Comparison of ENCODE assay signal across 9 cellular contexts in genomic region chrX:16138108-16138427, GRCh38. TPM values are rescaled to one million over a fixed set of nuclear protein-coding genes. Genes with fewer than 3 reads are reported as not detected.
A peak's percentile ranks its signal among the peaks of the same experiment; 100 is the strongest.
DNase-seq lines count a peak whose midpoint lies in the region; ATAC-seq, FAIRE-seq and TF ChIP-seq lines count a peak whose summit lies in the region.
"Had no signal": no experiment of that assay in that cellular context is flagged by ENCODE, and none has a peak within 500 bp of the region (broad histone marks: within the 10 kb centered on the region; RNA-seq: fewer than 3 reads in every experiment).

No MANE protein-coding gene starts in this region.

- 0% methylated on average over 1 of the region's 1 CpG for WGBS in K562 (ENCODE audit: insufficient coverage, low coverage, missing lambda C conversion rate)

- intact Hi-C loops in K562 (cut with micrococcal nuclease): loop anchor here (5.0 kb wide), 1 partner anchor 376 kb away; no protein-coding TSS in a partner anchor
- intact Hi-C loops in posterior vena cava (cut with DNase I): no loop called here

- H3K27ac ChIP-seq in K562 (ENCODE audit: extremely low read depth, low read depth, low read length): no peak overlapping the region

- TF ChIP-seq EP300 in K562 (IDR thresholded peaks at IDR 0.05; ENCODE audit: low read length): no peak

- no peaks in the 10 kb centered on the region for H3K27me3 ChIP-seq in K562 (ENCODE audit: control insufficient read depth in 2 of 2, insufficient read depth in 2 of 2, low read length in 2 of 2)

- POLR2A ChIA-PET in K562 (lab: Yijun Ruan, JAX): interaction anchor here (0.6 kb wide), 1 partner anchor 18 kb away, joined by 3 read pairs; no protein-coding TSS in a partner anchor

- in situ Hi-C loops in K562 (cut with MboI): no loop called here

- no peaks in the 10 kb centered on the region for H3K79me2 ChIP-seq in K562 (ENCODE audit: control insufficient read depth, insufficient read depth, low read length)

- BruUV-seq in K562 (replicated peaks; lab: Mats Ljungman, UMichigan): no TSS peak

- H4K20me1 ChIP-seq in K562 (replicated peaks; ENCODE audit: control insufficient read depth, insufficient read depth, low read length): no peaks in the 10 kb centered on the region

- H3K36me3 ChIP-seq in K562 (ENCODE audit: control insufficient read depth, insufficient read depth, low read length): no peaks in the 10 kb centered on the region

- no peak overlapping the region for H3K4me3 ChIP-seq in AG09309 (ENCODE audit: control insufficient read depth, low read depth, low read length)
- H3K4me3 ChIP-seq in K562: no peak overlapping the region

- no peak overlapping the region for H2AFZ ChIP-seq in K562 (ENCODE audit: low read depth, low read length)

- no peak for TF ChIP-seq POLR2A in K562 (conservative IDR thresholded peaks at IDR 0.05)

- ATAC-seq in GM18861 (IDR thresholded peaks at IDR 0.05; ENCODE audit: unreplicated experiment) (peak; percentile 29), HG02943 (IDR thresholded peaks at IDR 0.05; ENCODE audit: low read depth, unreplicated experiment) (peak; percentile 24), K562 (peak; percentile 58; the same call in 2 of the 3 replicates)

- peak; percentile 11 for FAIRE-seq in K562 (lab: Jason Lieb, UNC)

- CTCF ChIA-PET in K562 (lab: Yijun Ruan, JAX; ENCODE audit: low intra/inter-chr PET ratio): no interaction called here

- peak; percentile 36 to 59; a peak in 3 of 4 replicates for TF ChIP-seq RAD21 in K562 (CRISPR knock-in tag; conservative IDR thresholded peaks at IDR 0.05 in 1 of 2, IDR thresholded peaks at IDR 0.05 in 1 of 2)

- DNase-seq in AG09309 (ENCODE audit: low read depth) (no peak), K562 (ENCODE audit: extremely low read depth in 1 of 4, low spot score in 3 of 4) (peak in 2 of 4 experiments; percentile 8 to 20), NCI-H1436 treated with DMSO at 0.1 percent for 48 hours (lab: John Stamatoyannopoulos, UW) (no peak), globus pallidus (ENCODE audit: low spot score) (no peak), retina (no peak), posterior vena cava (ENCODE audit: low spot score) (no peak)
- DNase-seq: DND-41 had no signal

- H3K4me1 ChIP-seq in K562 (replicated peaks in 1 of 2; ENCODE audit: control insufficient read depth in 2 of 2, insufficient read depth in 2 of 2, low read length in 2 of 2): no peaks in the 10 kb centered on the region

- H3K9me3 ChIP-seq in K562 (replicated peaks; ENCODE audit: control insufficient read depth, insufficient read depth, low read depth, low read length): no peaks in the 10 kb centered on the region

- no peak overlapping the region for H3K9ac ChIP-seq in K562 (ENCODE audit: insufficient read depth in 1 of 2, low read depth in 2 of 2, low read length in 2 of 2)

- TF ChIP-seq CTCF in AG09309 (IDR thresholded peaks at IDR 0.05; ENCODE audit: control insufficient read depth, insufficient read depth, low read depth, low read length, missing control alignments) (peak; percentile 25), K562 (IDR thresholded peaks at IDR 0.05 in 2 of 3, conservative IDR thresholded peaks at IDR 0.05 in 1 of 3; ENCODE audit: insufficient read depth in 2 of 3, low read depth in 1 of 3, low read length in 3 of 3) (peak; percentile 40 to 51 (median 40); a peak in 4 of 6 replicates)

- H3K9me1 ChIP-seq in K562 (ENCODE audit: control insufficient read depth, insufficient read depth, low read length): no peaks in the 10 kb centered on the region

- no peak overlapping the region for H3K4me2 ChIP-seq in K562 (ENCODE audit: insufficient read depth, low read length)

TF ChIP-seq in K562, 482 proteins besides CTCF, POLR2A, EP300 and RAD21:
- no peak for TF ChIP-seq MAFF (IDR thresholded peaks at IDR 0.05; ENCODE audit: low read length)
- TF ChIP-seq ZNF175 (CRISPR knock-in tag; IDR thresholded peaks at IDR 0.05; ENCODE audit: low read depth): no peak
- TF ChIP-seq ZNF717 (CRISPR knock-in tag; IDR thresholded peaks at IDR 0.05): no peak
- TF ChIP-seq SP2 (IDR thresholded peaks at IDR 0.05; ENCODE audit: extremely low read depth, low read depth, low read length, poor library complexity, severe bottlenecking): no peak
- no peak for TF ChIP-seq GATAD2B (IDR thresholded peaks at IDR 0.05; ENCODE audit: borderline replicate concordance)
- no peak for TF ChIP-seq ATF6 (CRISPR knock-in tag; IDR thresholded peaks at IDR 0.05)
- no peak for TF ChIP-seq ZBED1 (IDR thresholded peaks at IDR 0.05)
- TF ChIP-seq MTF1 (CRISPR knock-in tag; IDR thresholded peaks at IDR 0.05; ENCODE audit: borderline replicate concordance): no peak
- TF ChIP-seq ZFPM2 (CRISPR knock-in tag; IDR thresholded peaks at IDR 0.05): no peak
- no peak for TF ChIP-seq SMARCB1 (IDR thresholded peaks at IDR 0.05; ENCODE audit: insufficient read length, low read depth)
- TF ChIP-seq DMBX1 (CRISPR knock-in tag; IDR thresholded peaks at IDR 0.05; ENCODE audit: borderline replicate concordance): no peak

RNA-seq across cellular contexts. Expression of gene GRPR, which starts 14.7 kb away (rescaled TPM):
- 0.28 TPM in 1 of 2 replicates, not detected in the other for total RNA-seq in K562 (2011; cell fraction: chromatin; rRNA removed; ENCODE audit: low replicate concordance)
- total RNA-seq in K562 (2011; cell fraction: nucleolus; rRNA removed): not detected in 2 replicates
- not detected in 2 replicates for total RNA-seq in K562 (2011; cell fraction: nucleoplasm; rRNA removed)
- total RNA-seq in K562 (2014; rRNA removed): not detected in 2 replicates
- 0.10 TPM in 1 of 2 replicates, not detected in the other for total RNA-seq in K562 (2014; rRNA removed; fragmentation: Illumina TruSeq; extraction: Trizol)
- not detected in 2 replicates for total RNA-seq in K562 (2015; rRNA removed; fragmentation: Illumina TruSeq; extraction: Trizol)
- total RNA-seq in K562 (2021): 0.09 TPM in 1 of 2 replicates, not detected in the other
- polyA plus RNA-seq in K562 (2011; rRNA removed): 0.06 and 0.08 TPM in 2 replicates
- 0.13 and 0.16 TPM in 2 replicates for polyA plus RNA-seq in K562 (2011; cell fraction: cytosol; rRNA removed)
- polyA plus RNA-seq in K562 (2011; cell fraction: nucleus; rRNA removed): 0.28 and 0.37 TPM in 2 replicates
- 0.43 and 0.60 TPM in 2 replicates for polyA plus RNA-seq in K562 (2012)
- 0.19 TPM in 1 of 2 replicates, not detected in the other for polyA plus RNA-seq in K562 (2014; fragmentation: Illumina TruSeq; extraction: Trizol)
- polyA plus RNA-seq in K562 (2014; fragmentation: Nextera tagmentation; extraction: Ambion mirVana): under 1 TPM in 1 of 2 experiments, not detected in 1; 0.11 TPM
- not detected in 2 replicates for polyA plus RNA-seq in K562 (2014; rRNA removed)
- polyA minus RNA-seq in K562 (2011; rRNA and poly(A)+ RNA removed): not detected in 2 replicates
- polyA minus RNA-seq in K562 (2011; cell fraction: cytosol; rRNA and poly(A)+ RNA removed): not detected in 2 replicates
- polyA minus RNA-seq in K562 (2011; cell fraction: nucleus; rRNA and poly(A)+ RNA removed): not detected in 2 replicates
- total RNA-seq in posterior vena cava: under 1 TPM; 0.14 to 0.19 TPM

RNA-seq across cellular contexts. Expression of gene MAGEB17, which starts 29.2 kb away (rescaled TPM):
- not detected in 2 replicates for total RNA-seq in K562 (2011; cell fraction: chromatin; rRNA removed; ENCODE audit: low replicate concordance)
- not detected in 2 replicates for total RNA-seq in K562 (2011; cell fraction: nucleolus; rRNA removed)
- not detected in 2 replicates for total RNA-seq in K562 (2011; cell fraction: nucleoplasm; rRNA removed)
- total RNA-seq in K562 (2014; rRNA removed) (0.29 TPM in 1 of 2 replicates, not detected in the other), K562 (2014; rRNA removed; fragmentation: Illumina TruSeq; extraction: Trizol) (0.11 TPM in 1 of 2 replicates, not detected in the other), K562 (2015; rRNA removed; fragmentation: Illumina TruSeq; extraction: Trizol) (0.14 and 0.19 TPM in 2 replicates), K562 (2021) (0.16 and 0.25 TPM in 2 replicates), posterior vena cava (not detected)
- polyA plus RNA-seq in K562 (2011; rRNA removed) (0.07 TPM in 1 of 2 replicates, not detected in the other), K562 (2014; fragmentation: Illumina TruSeq; extraction: Trizol) (0.13 and 0.14 TPM in 2 replicates), K562 (2014; fragmentation: Nextera tagmentation; extraction: Ambion mirVana) (under 1 TPM; 0.08 to 0.45 TPM), K562 (2014; rRNA removed) (0.27 TPM in 1 of 2 replicates, not detected in the other)
- polyA plus RNA-seq in K562 (2011; cell fraction: cytosol; rRNA removed): 0.04 TPM in 1 of 2 replicates, not detected in the other
- not detected in 2 replicates for polyA plus RNA-seq in K562 (2011; cell fraction: nucleus; rRNA removed)
- 1.8 and 4.3 TPM in 2 replicates for polyA plus RNA-seq in K562 (2012)
- polyA minus RNA-seq in K562 (2011; rRNA and poly(A)+ RNA removed): 0.14 TPM in 1 of 2 replicates, not detected in the other
- not detected in 2 replicates for polyA minus RNA-seq in K562 (2011; cell fraction: cytosol; rRNA and poly(A)+ RNA removed)
- not detected in 2 replicates for polyA minus RNA-seq in K562 (2011; cell fraction: nucleus; rRNA and poly(A)+ RNA removed)
